Comparison of ENCODE assay signal across 30 cellular contexts in the genomic region with DNA sequence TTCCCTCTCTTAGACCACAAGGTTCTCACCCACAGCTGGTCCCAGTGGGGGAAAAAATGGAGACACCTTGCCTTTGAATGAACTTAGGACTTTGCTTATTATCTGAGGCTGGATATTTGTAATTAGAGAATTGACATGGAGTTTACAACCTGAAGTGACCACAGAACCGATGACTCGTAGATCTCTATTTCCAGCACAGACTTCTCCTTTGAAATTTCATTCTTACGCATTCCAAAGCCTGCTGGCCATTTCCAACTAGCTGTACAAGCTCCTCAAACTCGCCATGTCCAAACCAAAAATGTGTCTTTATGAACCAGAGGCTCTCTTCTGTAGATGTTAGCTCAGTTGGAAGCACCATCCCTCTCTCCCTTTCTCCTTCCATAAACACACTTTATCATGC. TPM values are rescaled to one million over a fixed set of nuclear protein-coding genes. Genes with fewer than 3 reads are reported as not detected.
DNase-seq lines count a peak whose midpoint lies in the region; ATAC-seq, FAIRE-seq and TF ChIP-seq lines count a peak whose summit lies in the region.
"Had no signal": no experiment of that assay in that cellular context is flagged by ENCODE, and none has a peak within 500 bp of the region (broad histone marks: within the 10 kb centered on the region; RNA-seq: fewer than 3 reads in every experiment).

No MANE protein-coding gene starts in this region.

- DNase-seq in AG04450 (ENCODE audit: low read depth, low spot score) (peak; percentile 15), ELR (ENCODE audit: low read depth) (peak; percentile 47), RCC 7860 (ENCODE audit: low spot score) (peak; percentile 21), fibroblast of pulmonary artery (ENCODE audit: low read depth) (peak; percentile 36), lower leg skin (ENCODE audit: low spot score in 2 of 2) (no peak), NCI-H1694 treated with DMSO at 0.1 percent for 48 hours (lab: John Stamatoyannopoulos, UW) (no peak), NCI-H1105 treated with DMSO at 0.1 percent for 48 hours (lab: John Stamatoyannopoulos, UW) (no peak)
- DNase-seq: activated CD4-positive, alpha-beta T cell treated with anti-CD3 and anti-CD28 coated beads, Interleukin-2, amount 50 U/mL, for 48 hours; activated naive CD8-positive, alpha-beta T cell treated with anti-CD3 and anti-CD28 coated beads for 36 hours; CD4-positive, CD25-positive, alpha-beta regulatory T cell; colonic mucosa; endodermal cell; immature natural killer cell; left ventricle myocardium superior; NCI-H146; NCI-H2171; NCI-H524 treated with DMSO at 0.1 percent for 48 hours; SK-N-SH had no signal

- POLR2A ChIA-PET in AG04450 (lab: Yijun Ruan, JAX), result interaction anchor here (1.1 kb wide), 1 partner anchor 14 kb away, joined by 3 read pairs; no protein-coding TSS in a partner anchor

- WGBS in lower leg skin, 2 donors, result 86 to 88% methylated on average over 4 of the region's 4 CpGs

- no peak overlapping the region for H3K27ac ChIP-seq in AG04450 (ENCODE audit: low read depth, low read length)
- H3K27ac ChIP-seq: A549, colonic mucosa, HL-60 had no signal

- no peak for FAIRE-seq in RCC 7860 (lab: Jason Lieb, UNC)
- FAIRE-seq: A549, GM12891, GM19239, HepG2, urothelium cell line had no signal

- CTCF ChIA-PET in AG04450 (lab: Charles Lee), result interaction anchor here (1.0 to 2.6 kb wide), 5 partner anchors 9 to 74 kb away, joined by 3 to 30 read pairs (median 5); no protein-coding TSS in a partner anchor

- no peak for TF ChIP-seq POLR2A in lower leg skin (IDR thresholded peaks at IDR 0.05)

- no peak for ATAC-seq in GM18858 (IDR thresholded peaks at IDR 0.05; ENCODE audit: unreplicated experiment)
- ATAC-seq: A549, HepG2, left ventricle myocardium superior, WTC11 had no signal

- no peaks in the 10 kb centered on the region for H3K27me3 ChIP-seq in AG04450 (ENCODE audit: control insufficient read depth, insufficient read depth, low read length)
- H3K27me3 ChIP-seq: colonic mucosa had no signal

- H3K4me3 ChIP-seq in AG04450 (ENCODE audit: low read depth, low read length) (no peak overlapping the region), fibroblast of pulmonary artery (replicated peaks; ENCODE audit: low read depth, low read length) (no peak overlapping the region), lower leg skin (ENCODE audit: low read depth, poor library complexity, severe bottlenecking) (no peak overlapping the region)
- H3K4me3 ChIP-seq: A549, colonic mucosa had no signal

- no peak for TF ChIP-seq CTCF in AG04450 (IDR thresholded peaks at IDR 0.05; ENCODE audit: low read depth, low read length)
- no peak for TF ChIP-seq CTCF in fibroblast of pulmonary artery (IDR thresholded peaks at IDR 0.05; ENCODE audit: low read length, missing control alignments)
- no peak for TF ChIP-seq CTCF in lower leg skin (IDR thresholded peaks at IDR 0.05)

- no peaks in the 10 kb centered on the region for H3K9me3 ChIP-seq in AG04450 (ENCODE audit: control insufficient read depth, insufficient read depth, low read length)
- H3K9me3 ChIP-seq: A549, colonic mucosa, SK-N-SH had no signal

- intact Hi-C loops in lower leg skin (cut with DNase I; ENCODE audit: low total_unique reads), result no loop called here

RNA-seq across cellular contexts. Expression of a gene that starts 12.0 kb away (rescaled TPM):
- 16.5 and 17.5 TPM in 2 replicates for polyA plus RNA-seq in AG04450 (2011; rRNA removed)
- 17.1 and 17.8 TPM in 2 replicates for polyA minus RNA-seq in AG04450 (2011; rRNA and poly(A)+ RNA removed)
- 10 to 100 TPM in 3 of 4 donors, 1 to 10 TPM in 1; 6.0 to 37.2 (median 24.0) TPM for total RNA-seq in lower leg skin
- total RNA-seq: activated naive CD8-positive, alpha-beta T cell treated with anti-CD3 and anti-CD28 coated beads for 36 hours; CD4-positive, CD25-positive, alpha-beta regulatory T cell; endodermal cell; progenitor cell of endocrine pancreas; WTC11 had no signal
- polyA plus RNA-seq: CD4-positive, CD25-positive, alpha-beta regulatory T cell; neural cell had no signal

RNA-seq across cellular contexts. Expression of a gene that starts 32.5 kb away (rescaled TPM):
- not detected in 2 replicates for polyA plus RNA-seq in AG04450 (2011; rRNA removed)
- not detected in 2 replicates for polyA minus RNA-seq in AG04450 (2011; rRNA and poly(A)+ RNA removed)
- not detected for total RNA-seq in lower leg skin
- total RNA-seq: activated naive CD8-positive, alpha-beta T cell treated with anti-CD3 and anti-CD28 coated beads for 36 hours; CD4-positive, CD25-positive, alpha-beta regulatory T cell; mononuclear cell had no signal
- polyA plus RNA-seq: A549; CD4-positive, CD25-positive, alpha-beta regulatory T cell; immature natural killer cell; neural cell; SK-N-SH had no signal

RNA-seq across cellular contexts. Expression of a gene that starts 48.0 kb away (rescaled TPM):
- polyA plus RNA-seq in AG04450 (2011; rRNA removed), result not detected in 2 replicates
- polyA minus RNA-seq in AG04450 (2011; rRNA and poly(A)+ RNA removed), result not detected in 2 replicates
- total RNA-seq in lower leg skin, result 10 to 100 TPM in 1 of 4 donors, 1 to 10 TPM in 3; 2.7 to 14.8 (median 5.4) TPM
- total RNA-seq: activated naive CD8-positive, alpha-beta T cell treated with anti-CD3 and anti-CD28 coated beads for 36 hours; CD4-positive, CD25-positive, alpha-beta regulatory T cell; colonic mucosa; mononuclear cell; temporal lobe had no signal
- polyA plus RNA-seq: CD4-positive, CD25-positive, alpha-beta regulatory T cell; immature natural killer cell; neural cell; SK-N-SH had no signal

Comparison
In these comparisons a context has a peak if more than half of its experiments do, and no peak if none do; other contexts are left out.
1. DNase-seq: peak in AG04450 (single experiment), ELR (single experiment), RCC 7860 (single experiment) and fibroblast of pulmonary artery (single experiment); none in lower leg skin (0 of 2), NCI-H1694 treated with DMSO at 0.1 percent for 48 hours (single experiment) and NCI-H1105 treated with DMSO at 0.1 percent for 48 hours (single experiment).